Comparison of ENCODE assay signal across 18 cellular contexts in genomic region chr22:47013861-47014635, GRCh38.
DNase-seq lines count a peak whose midpoint lies in the region; ATAC-seq, FAIRE-seq and TF ChIP-seq lines count a peak whose summit lies in the region.
"Had no signal": no experiment of that assay in that cellular context is flagged by ENCODE, and none has a peak within 500 bp of the region (broad histone marks: within the 10 kb centered on the region; RNA-seq: fewer than 3 reads in every experiment).

No MANE protein-coding gene starts in this region.

- intact Hi-C loops in kidney (cut with DNase I), result no loop called here
- intact Hi-C loops in sigmoid colon (cut with DNase I), result no loop called here
- intact Hi-C loops in body of pancreas (cut with DNase I), result no loop called here

- no peak overlapping the region for H2BK15ac ChIP-seq in H9 (ENCODE audit: low read depth, low read length)

- H3K4me1 Mint-ChIP-seq in H9, result peaks cover 15 to 21% of the 10 kb centered on the region in 2 experiments
- H3K4me1 Mint-ChIP-seq in activated CD4-positive, alpha-beta T cell treated with anti-CD3 and anti-CD28 coated beads, Interleukin-2, amount 10 ng/mL, durations not matched to agents 7 days and 5 days, result no peaks in the 10 kb centered on the region

- no peak for DNase-seq in H9
- peak; percentile 55 for DNase-seq in kidney
- DNase-seq in sigmoid colon, result peak; percentile 46
- no peak for DNase-seq in activated CD4-positive, alpha-beta T cell treated with anti-CD3 and anti-CD28 coated beads, Interleukin-2, amount 10 ng/mL, durations not matched to agents 7 days and 5 days
- no peak for DNase-seq in body of pancreas
- DNase-seq in NCI-H82 treated with DMSO at 0.1 percent for 48 hours (lab: John Stamatoyannopoulos, UW; ENCODE audit: unreplicated experiment), result no peak
- DNase-seq: ACHN, NCI-H1092 treated with DMSO at 0.1 percent for 48 hours, NCI-H146, NCI-H2029 treated with DMSO at 0.1 percent for 48 hours, NCI-H2171, NCI-H69, SHP77 had no signal

- H3K4me2 ChIP-seq in BLaER1 treated with 17β-estradiol and CSF1 and Interleukin-3, amounts not matched to agents 10 nM and 100 nM, result peak overlapping the region; percentile 66 to 86 (median 80); a peak in 20 of 22 replicates
- H3K4me2 ChIP-seq in H9 (ENCODE audit: insufficient read depth, insufficient read length, low read length), result no peak overlapping the region

- H3K23ac ChIP-seq in H9 (ENCODE audit: insufficient read length, low read depth, low read length), result no peak overlapping the region

- no peak overlapping the region for H2BK20ac ChIP-seq in H9 (ENCODE audit: low read depth, low read length, poor library complexity, severe bottlenecking)

- H4K91ac ChIP-seq in H9 (ENCODE audit: insufficient read length, low read depth, low read length), result no peak overlapping the region

- no peak for TF ChIP-seq POLR2A in sigmoid colon (IDR thresholded peaks at IDR 0.05)
- no peak for TF ChIP-seq POLR2A in body of pancreas (IDR thresholded peaks at IDR 0.05)

- no peak overlapping the region for H3T11ph ChIP-seq in H9 (ENCODE audit: low read length)

- TF ChIP-seq EP300 in sigmoid colon (IDR thresholded peaks at IDR 0.05), result no peak

- no peak for TF ChIP-seq CTCF in H9 (conservative IDR thresholded peaks at IDR 0.05)
- TF ChIP-seq CTCF in kidney (IDR thresholded peaks at IDR 0.05; ENCODE audit: borderline replicate concordance, extremely low read depth, insufficient read depth), result no peak
- no peak for TF ChIP-seq CTCF in sigmoid colon (IDR thresholded peaks at IDR 0.05)
- no peak for TF ChIP-seq CTCF in body of pancreas (IDR thresholded peaks at IDR 0.05)

- peaks cover 19 to 44% (median 41%) of the 10 kb centered on the region in 10 experiments for H3K4me1 ChIP-seq in BLaER1 treated with 17β-estradiol and CSF1 and Interleukin-3, amounts not matched to agents 10 nM and 100 nM
- H3K4me1 ChIP-seq in H9 (ENCODE audit: insufficient read depth, low read length) (no peaks in the 10 kb centered on the region), kidney (ENCODE audit: control insufficient read depth in 1 of 2, insufficient read depth in 1 of 2, low read depth in 1 of 2, low read length in 2 of 2) (peaks cover 0 to 2% of the 10 kb centered on the region in 2 donors), sigmoid colon (peaks cover 0 to 8% (median 4%) of the 10 kb centered on the region in 4 donors), body of pancreas (no peaks in the 10 kb centered on the region)
- H3K4me1 ChIP-seq: Peyer's patch had no signal

- no peak overlapping the region for H2BK12ac ChIP-seq in H9 (ENCODE audit: insufficient read length, low read depth, low read length)

- H3K79me2 ChIP-seq in H9 (ENCODE audit: insufficient read depth, low read length), result no peaks in the 10 kb centered on the region

- no peak overlapping the region for H3K9ac ChIP-seq in BLaER1 treated with 17β-estradiol and CSF1 and Interleukin-3, amounts not matched to agents 10 nM and 100 nM
- H3K9ac ChIP-seq in H9 (ENCODE audit: extremely low read depth, insufficient read length, low read length) (no peak overlapping the region), kidney (ENCODE audit: low read length in 2 of 2) (no peak overlapping the region)

- no peak overlapping the region for H3K4me3 ChIP-seq in BLaER1 treated with 17β-estradiol and CSF1 and Interleukin-3, amounts not matched to agents 10 nM and 100 nM
- H3K4me3 ChIP-seq in kidney (ENCODE audit: low read length in 2 of 2) (no peak overlapping the region), sigmoid colon (no peak overlapping the region), body of pancreas (no peak overlapping the region)
- H3K4me3 ChIP-seq: K562, Peyer's patch had no signal

- H3K27me3 Mint-ChIP-seq in H9 (ENCODE audit: low read depth), result no peaks in the 10 kb centered on the region; the same call in none of the 2 replicates
- no peaks in the 10 kb centered on the region for H3K27me3 Mint-ChIP-seq in activated CD4-positive, alpha-beta T cell treated with anti-CD3 and anti-CD28 coated beads, Interleukin-2, amount 10 ng/mL, durations not matched to agents 7 days and 5 days

- ATAC-seq in body of pancreas, result no peak
- ATAC-seq: K562 had no signal

- H3K4ac ChIP-seq in H9 (ENCODE audit: low read depth, low read length), result no peak overlapping the region

- no peaks in the 10 kb centered on the region for H3K27me3 ChIP-seq in BLaER1 treated with 17β-estradiol and CSF1 and Interleukin-3, amounts not matched to agents 10 nM and 100 nM
- H3K27me3 ChIP-seq in H9 (ENCODE audit: insufficient read depth, low read length), result no peaks in the 10 kb centered on the region
- H3K27me3 ChIP-seq in sigmoid colon, result no peaks in the 10 kb centered on the region
- no peaks in the 10 kb centered on the region for H3K27me3 ChIP-seq in body of pancreas
- H3K27me3 ChIP-seq: Peyer's patch had no signal

- peaks cover 22 to 82% (median 50%) of the 10 kb centered on the region in 11 experiments for H3K36me3 ChIP-seq in BLaER1 treated with 17β-estradiol and CSF1 and Interleukin-3, amounts not matched to agents 10 nM and 100 nM
- peaks cover 6 to 8% of the 10 kb centered on the region in 2 donors for H3K36me3 ChIP-seq in kidney (ENCODE audit: control insufficient read depth in 1 of 2, insufficient read depth in 2 of 2, low read length in 2 of 2)
- H3K36me3 ChIP-seq in sigmoid colon, result peaks cover 0 to 7% (median 1%) of the 10 kb centered on the region in 4 donors
- peaks cover 0 to 4% of the 10 kb centered on the region in 2 donors for H3K36me3 ChIP-seq in body of pancreas (replicated peaks in 1 of 2; ENCODE audit: insufficient read depth in 1 of 2, low read depth in 2 of 2)

- H3K18ac ChIP-seq in H9 (ENCODE audit: insufficient read length, low read depth, low read length), result no peak overlapping the region

- H3K4me3 Mint-ChIP-seq in H9, result no peak overlapping the region
- H3K4me3 Mint-ChIP-seq in activated CD4-positive, alpha-beta T cell treated with anti-CD3 and anti-CD28 coated beads, Interleukin-2, amount 10 ng/mL, durations not matched to agents 7 days and 5 days, result no peak overlapping the region

- peaks cover 0 to 2% (median 0%) of the 10 kb centered on the region in 3 experiments; a peak in 1 of 7 replicates for H3K36me3 Mint-ChIP-seq in H9 (ENCODE audit: insufficient read depth in 1 of 3, low read depth in 3 of 3)
- peaks cover 13% of the 10 kb centered on the region for H3K36me3 Mint-ChIP-seq in activated CD4-positive, alpha-beta T cell treated with anti-CD3 and anti-CD28 coated beads, Interleukin-2, amount 10 ng/mL, durations not matched to agents 7 days and 5 days (ENCODE audit: low read depth)

- H4K5ac ChIP-seq in H9 (ENCODE audit: insufficient read length, low read depth, low read length), result no peak overlapping the region

- H3K23me2 ChIP-seq in H9 (ENCODE audit: insufficient read length, low read depth, low read length, poor library complexity, severe bottlenecking), result no peaks in the 10 kb centered on the region

- H3K9me3 Mint-ChIP-seq in H9, result no peaks in the 10 kb centered on the region
- no peaks in the 10 kb centered on the region for H3K9me3 Mint-ChIP-seq in activated CD4-positive, alpha-beta T cell treated with anti-CD3 and anti-CD28 coated beads, Interleukin-2, amount 10 ng/mL, durations not matched to agents 7 days and 5 days

- no peak overlapping the region for H2AFZ ChIP-seq in H9 (ENCODE audit: low read length)

- H2AK5ac ChIP-seq in H9 (ENCODE audit: insufficient read length, low read length), result no peak overlapping the region

- peaks cover 4 to 18% (median 9%) of the 10 kb centered on the region in 11 experiments; a peak in 18 of 22 replicates for H3K9me3 ChIP-seq in BLaER1 treated with 17β-estradiol and CSF1 and Interleukin-3, amounts not matched to agents 10 nM and 100 nM (replicated peaks in 1 of 11)
- H3K9me3 ChIP-seq in H9 (ENCODE audit: control insufficient read depth, low read depth, low read length), result no peaks in the 10 kb centered on the region
- H3K9me3 ChIP-seq in kidney (ENCODE audit: control insufficient read depth in 1 of 2, low read length in 2 of 2), result no peaks in the 10 kb centered on the region
- H3K9me3 ChIP-seq in sigmoid colon, result no peaks in the 10 kb centered on the region
- H3K9me3 ChIP-seq in body of pancreas, result no peaks in the 10 kb centered on the region
- H3K9me3 ChIP-seq: Peyer's patch had no signal

- H2BK5ac ChIP-seq in H9 (ENCODE audit: insufficient read length, low read length), result no peak overlapping the region

- no CpG with 5 or more reads among the region's 23 CpGs for WGBS in H9 (ENCODE audit: extremely low coverage, insufficient read length, low lambda C conversion rate)
- WGBS in sigmoid colon, 2 donors, result 94 to 95% methylated on average over 23 of the region's 23 CpGs
- WGBS in body of pancreas, 2 donors, result 95% methylated on average over 12 to 21 of the region's 23 CpGs

- H2BK120ac ChIP-seq in H9 (ENCODE audit: low read depth, low read length, poor library complexity, severe bottlenecking), result no peak overlapping the region

- no peak overlapping the region for H3K27ac ChIP-seq in BLaER1 treated with 17β-estradiol and CSF1 and Interleukin-3, amounts not matched to agents 10 nM and 100 nM
- H3K27ac ChIP-seq in H9 (ENCODE audit: insufficient read length, low read depth, low read length) (no peak overlapping the region), kidney (ENCODE audit: low read depth in 2 of 2, low read length in 2 of 2) (no peak overlapping the region), sigmoid colon (no peak overlapping the region), body of pancreas (no peak overlapping the region)
- H3K27ac ChIP-seq: Peyer's patch had no signal

- FAIRE-seq in kidney (lab: Jason Lieb, UNC), result no peak
- FAIRE-seq: G401.6, H54, K562 had no signal

- H4K20me1 ChIP-seq in BLaER1 treated with 17β-estradiol and CSF1 and Interleukin-3, amounts not matched to agents 10 nM and 100 nM, result peaks cover 62 to 100% (median 83%) of the 10 kb centered on the region in 11 experiments
- no peaks in the 10 kb centered on the region for H4K20me1 ChIP-seq in H9 (ENCODE audit: control insufficient read depth, insufficient read depth, insufficient read length)

- no peaks in the 10 kb centered on the region for H3K79me1 ChIP-seq in H9 (ENCODE audit: insufficient read depth, low read depth, low read length, poor library complexity, severe bottlenecking)

- no peak overlapping the region for H3K56ac ChIP-seq in H9 (ENCODE audit: insufficient read length, low read depth, low read length)

- H3K27ac Mint-ChIP-seq in H9, result peak overlapping the region; percentile 13 to 79 (median 49); a peak in 2 of 7 replicates
- no peak overlapping the region for H3K27ac Mint-ChIP-seq in activated CD4-positive, alpha-beta T cell treated with anti-CD3 and anti-CD28 coated beads, Interleukin-2, amount 10 ng/mL, durations not matched to agents 7 days and 5 days

- no peak overlapping the region for H4K8ac ChIP-seq in H9 (replicated peaks; ENCODE audit: insufficient read length, low read depth, low read length)

- POLR2A ChIA-PET in activated CD4-positive, alpha-beta T cell treated with anti-CD3 and anti-CD28 coated beads, Interleukin-2, amount 10 ng/mL, durations not matched to agents 7 days and 5 days (lab: Charles Lee), result no interaction called here

- CTCF ChIA-PET in activated CD4-positive, alpha-beta T cell treated with anti-CD3 and anti-CD28 coated beads, Interleukin-2, amount 10 ng/mL, durations not matched to agents 7 days and 5 days (lab: Charles Lee), result no interaction called here

- H3K14ac ChIP-seq in H9 (ENCODE audit: insufficient read depth, low read length), result peak overlapping the region; percentile 6; the same call in 1 of the 2 replicates

Comparison
In these comparisons a context has a peak if more than half of its experiments do, and no peak if none do; other contexts are left out.
1. DNase-seq: peak in kidney (single experiment) and sigmoid colon (single experiment); none in H9 (single experiment), activated CD4-positive, alpha-beta T cell treated with anti-CD3 and anti-CD28 coated beads, Interleukin-2, amount 10 ng/mL, durations not matched to agents 7 days and 5 days (single experiment), body of pancreas (0 of 4) and NCI-H82 treated with DMSO at 0.1 percent for 48 hours (single experiment).